1 cellular context compared by ENCODE assay signal in the genomic region with DNA sequence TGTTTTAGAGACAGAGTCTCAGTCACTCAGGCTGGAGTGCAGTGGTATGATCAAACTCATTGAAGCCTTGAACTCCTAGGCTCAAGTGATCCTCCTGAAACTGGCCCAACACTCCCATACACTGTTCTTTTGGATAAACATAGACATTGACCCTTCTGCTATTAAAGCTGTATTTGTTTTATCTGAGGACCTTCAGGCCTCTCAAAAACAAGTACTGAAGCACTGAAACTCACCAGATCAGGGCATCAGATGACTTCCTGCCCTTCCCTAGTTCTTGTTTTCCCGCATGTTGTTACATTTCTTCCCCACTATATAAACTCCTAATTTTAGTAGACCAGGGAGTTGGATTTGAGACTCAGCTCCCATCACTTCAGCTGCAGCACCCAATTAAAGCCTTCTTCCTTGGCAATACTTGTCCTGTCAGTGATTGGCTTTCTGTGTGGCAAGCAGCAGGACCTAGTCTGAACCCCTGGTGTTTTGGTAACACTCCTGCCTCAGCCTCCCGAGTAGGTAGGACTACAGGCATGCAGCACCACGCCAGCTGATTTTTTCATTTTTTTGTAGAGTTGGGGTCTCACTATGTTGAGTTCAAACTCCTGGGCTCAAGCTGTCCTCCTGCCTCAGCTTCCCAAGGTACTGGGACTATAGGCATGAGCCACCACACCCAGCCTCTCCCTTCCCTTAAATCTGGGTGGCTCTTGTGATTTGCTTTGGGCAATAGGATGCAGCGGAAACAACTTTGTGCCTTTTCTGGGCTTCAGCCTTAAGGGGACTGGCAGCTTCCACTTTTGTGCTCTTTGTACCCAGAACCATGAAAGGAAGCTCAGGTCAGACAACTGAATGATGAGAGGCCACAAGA.
TF ChIP-seq lines count a peak whose summit lies in the region.

No MANE protein-coding gene starts in this region.

TF ChIP-seq in HepG2, 621 proteins besides CTCF, POLR2A, EP300 and RAD21 (continued from another document and continues in another):
- no peak for TF ChIP-seq ATF7 (IDR thresholded peaks at IDR 0.05)
- TF ChIP-seq ATF7 (CRISPR knock-in tag; IDR thresholded peaks at IDR 0.05): 0 out of 2 replicates have a peak, but pooled peaks have one; percentile 19
- TF ChIP-seq, protein P1, sequence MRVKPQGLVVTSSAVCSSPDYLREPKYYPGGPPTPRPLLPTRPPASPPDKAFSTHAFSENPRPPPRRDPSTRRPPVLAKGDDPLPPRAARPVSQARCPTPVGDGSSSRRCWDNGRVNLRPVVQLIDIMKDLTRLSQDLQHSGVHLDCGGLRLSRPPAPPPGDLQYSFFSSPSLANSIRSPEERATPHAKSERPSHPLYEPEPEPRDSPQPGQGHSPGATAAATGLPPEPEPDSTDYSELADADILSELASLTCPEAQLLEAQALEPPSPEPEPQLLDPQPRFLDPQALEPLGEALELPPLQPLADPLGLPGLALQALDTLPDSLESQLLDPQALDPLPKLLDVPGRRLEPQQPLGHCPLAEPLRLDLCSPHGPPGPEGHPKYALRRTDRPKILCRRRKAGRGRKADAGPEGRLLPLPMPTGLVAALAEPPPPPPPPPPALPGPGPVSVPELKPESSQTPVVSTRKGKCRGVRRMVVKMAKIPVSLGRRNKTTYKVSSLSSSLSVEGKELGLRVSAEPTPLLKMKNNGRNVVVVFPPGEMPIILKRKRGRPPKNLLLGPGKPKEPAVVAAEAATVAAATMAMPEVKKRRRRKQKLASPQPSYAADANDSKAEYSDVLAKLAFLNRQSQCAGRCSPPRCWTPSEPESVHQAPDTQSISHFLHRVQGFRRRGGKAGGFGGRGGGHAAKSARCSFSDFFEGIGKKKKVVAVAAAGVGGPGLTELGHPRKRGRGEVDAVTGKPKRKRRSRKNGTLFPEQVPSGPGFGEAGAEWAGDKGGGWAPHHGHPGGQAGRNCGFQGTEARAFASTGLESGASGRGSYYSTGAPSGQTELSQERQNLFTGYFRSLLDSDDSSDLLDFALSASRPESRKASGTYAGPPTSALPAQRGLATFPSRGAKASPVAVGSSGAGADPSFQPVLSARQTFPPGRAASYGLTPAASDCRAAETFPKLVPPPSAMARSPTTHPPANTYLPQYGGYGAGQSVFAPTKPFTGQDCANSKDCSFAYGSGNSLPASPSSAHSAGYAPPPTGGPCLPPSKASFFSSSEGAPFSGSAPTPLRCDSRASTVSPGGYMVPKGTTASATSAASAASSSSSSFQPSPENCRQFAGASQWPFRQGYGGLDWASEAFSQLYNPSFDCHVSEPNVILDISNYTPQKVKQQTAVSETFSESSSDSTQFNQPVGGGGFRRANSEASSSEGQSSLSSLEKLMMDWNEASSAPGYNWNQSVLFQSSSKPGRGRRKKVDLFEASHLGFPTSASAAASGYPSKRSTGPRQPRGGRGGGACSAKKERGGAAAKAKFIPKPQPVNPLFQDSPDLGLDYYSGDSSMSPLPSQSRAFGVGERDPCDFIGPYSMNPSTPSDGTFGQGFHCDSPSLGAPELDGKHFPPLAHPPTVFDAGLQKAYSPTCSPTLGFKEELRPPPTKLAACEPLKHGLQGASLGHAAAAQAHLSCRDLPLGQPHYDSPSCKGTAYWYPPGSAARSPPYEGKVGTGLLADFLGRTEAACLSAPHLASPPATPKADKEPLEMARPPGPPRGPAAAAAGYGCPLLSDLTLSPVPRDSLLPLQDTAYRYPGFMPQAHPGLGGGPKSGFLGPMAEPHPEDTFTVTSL (CRISPR knock-in tag; IDR thresholded peaks at IDR 0.05; ENCODE audit: borderline replicate concordance): peak; percentile 90
- TF ChIP-seq, protein P2, sequence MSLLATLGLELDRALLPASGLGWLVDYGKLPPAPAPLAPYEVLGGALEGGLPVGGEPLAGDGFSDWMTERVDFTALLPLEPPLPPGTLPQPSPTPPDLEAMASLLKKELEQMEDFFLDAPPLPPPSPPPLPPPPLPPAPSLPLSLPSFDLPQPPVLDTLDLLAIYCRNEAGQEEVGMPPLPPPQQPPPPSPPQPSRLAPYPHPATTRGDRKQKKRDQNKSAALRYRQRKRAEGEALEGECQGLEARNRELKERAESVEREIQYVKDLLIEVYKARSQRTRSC (CRISPR knock-in tag; IDR thresholded peaks at IDR 0.05; ENCODE audit: low read depth): 0 out of 2 replicates have a peak, but pooled peaks have one; percentile 69
- 0 out of 2 replicates have a peak, but pooled peaks have one; percentile 40 for TF ChIP-seq RFXANK (CRISPR knock-in tag; IDR thresholded peaks at IDR 0.05)
- TF ChIP-seq, protein P3, sequence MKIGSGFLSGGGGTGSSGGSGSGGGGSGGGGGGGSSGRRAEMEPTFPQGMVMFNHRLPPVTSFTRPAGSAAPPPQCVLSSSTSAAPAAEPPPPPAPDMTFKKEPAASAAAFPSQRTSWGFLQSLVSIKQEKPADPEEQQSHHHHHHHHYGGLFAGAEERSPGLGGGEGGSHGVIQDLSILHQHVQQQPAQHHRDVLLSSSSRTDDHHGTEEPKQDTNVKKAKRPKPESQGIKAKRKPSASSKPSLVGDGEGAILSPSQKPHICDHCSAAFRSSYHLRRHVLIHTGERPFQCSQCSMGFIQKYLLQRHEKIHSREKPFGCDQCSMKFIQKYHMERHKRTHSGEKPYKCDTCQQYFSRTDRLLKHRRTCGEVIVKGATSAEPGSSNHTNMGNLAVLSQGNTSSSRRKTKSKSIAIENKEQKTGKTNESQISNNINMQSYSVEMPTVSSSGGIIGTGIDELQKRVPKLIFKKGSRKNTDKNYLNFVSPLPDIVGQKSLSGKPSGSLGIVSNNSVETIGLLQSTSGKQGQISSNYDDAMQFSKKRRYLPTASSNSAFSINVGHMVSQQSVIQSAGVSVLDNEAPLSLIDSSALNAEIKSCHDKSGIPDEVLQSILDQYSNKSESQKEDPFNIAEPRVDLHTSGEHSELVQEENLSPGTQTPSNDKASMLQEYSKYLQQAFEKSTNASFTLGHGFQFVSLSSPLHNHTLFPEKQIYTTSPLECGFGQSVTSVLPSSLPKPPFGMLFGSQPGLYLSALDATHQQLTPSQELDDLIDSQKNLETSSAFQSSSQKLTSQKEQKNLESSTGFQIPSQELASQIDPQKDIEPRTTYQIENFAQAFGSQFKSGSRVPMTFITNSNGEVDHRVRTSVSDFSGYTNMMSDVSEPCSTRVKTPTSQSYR (CRISPR knock-in tag; IDR thresholded peaks at IDR 0.05; ENCODE audit: borderline replicate concordance): no peak
- no peak for TF ChIP-seq ZNF138 (CRISPR knock-in tag; IDR thresholded peaks at IDR 0.05; ENCODE audit: low read depth)
- TF ChIP-seq ZNF773 (CRISPR knock-in tag; IDR thresholded peaks at IDR 0.05; ENCODE audit: borderline replicate concordance): no peak
- TF ChIP-seq KDM5B (CRISPR knock-in tag; IDR thresholded peaks at IDR 0.05; ENCODE audit: borderline replicate concordance): no peak
- TF ChIP-seq GATAD2A (CRISPR knock-in tag; IDR thresholded peaks at IDR 0.05): peak; percentile 72
- peak; percentile 91; the same call in 1 of the 2 replicates for TF ChIP-seq FOXJ3 (CRISPR knock-in tag; IDR thresholded peaks at IDR 0.05; ENCODE audit: borderline replicate concordance)
- peak; percentile 20; the same call in 1 of the 2 replicates for TF ChIP-seq ZMYM3 (CRISPR knock-in tag; IDR thresholded peaks at IDR 0.05)
- TF ChIP-seq ZNF747 (CRISPR knock-in tag; IDR thresholded peaks at IDR 0.05; ENCODE audit: borderline replicate concordance): peak; percentile 10; the same call in 1 of the 2 replicates
- no peak for TF ChIP-seq RFX3 (CRISPR knock-in tag; IDR thresholded peaks at IDR 0.05)
- peak; percentile 71; the same call in 1 of the 2 replicates for TF ChIP-seq ZGPAT (CRISPR knock-in tag; IDR thresholded peaks at IDR 0.05)
- TF ChIP-seq SOX5 (CRISPR knock-in tag; IDR thresholded peaks at IDR 0.05; ENCODE audit: borderline replicate concordance): peak; percentile 62; the same call in 1 of the 2 replicates
- peak; percentile 81 for TF ChIP-seq ZNF609 (CRISPR knock-in tag; IDR thresholded peaks at IDR 0.05; ENCODE audit: borderline replicate concordance)
- TF ChIP-seq, protein P4, sequence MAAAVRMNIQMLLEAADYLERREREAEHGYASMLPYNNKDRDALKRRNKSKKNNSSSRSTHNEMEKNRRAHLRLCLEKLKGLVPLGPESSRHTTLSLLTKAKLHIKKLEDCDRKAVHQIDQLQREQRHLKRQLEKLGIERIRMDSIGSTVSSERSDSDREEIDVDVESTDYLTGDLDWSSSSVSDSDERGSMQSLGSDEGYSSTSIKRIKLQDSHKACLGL (CRISPR knock-in tag; IDR thresholded peaks at IDR 0.05): no peak
- TF ChIP-seq JUN (CRISPR knock-in tag; IDR thresholded peaks at IDR 0.05): peak; percentile 39
- no peak for TF ChIP-seq TEAD2 (CRISPR knock-in tag; IDR thresholded peaks at IDR 0.05)
- peak; percentile 15; the same call in 1 of the 2 replicates for TF ChIP-seq ARID4A (CRISPR knock-in tag; IDR thresholded peaks at IDR 0.05; ENCODE audit: borderline replicate concordance)
- peak; percentile 78; the same call in 1 of the 2 replicates for TF ChIP-seq ZNF788 (CRISPR knock-in tag; IDR thresholded peaks at IDR 0.05; ENCODE audit: borderline replicate concordance)
- peak; percentile 86 for TF ChIP-seq RARA (CRISPR knock-in tag; IDR thresholded peaks at IDR 0.05)
- TF ChIP-seq, protein P5, sequence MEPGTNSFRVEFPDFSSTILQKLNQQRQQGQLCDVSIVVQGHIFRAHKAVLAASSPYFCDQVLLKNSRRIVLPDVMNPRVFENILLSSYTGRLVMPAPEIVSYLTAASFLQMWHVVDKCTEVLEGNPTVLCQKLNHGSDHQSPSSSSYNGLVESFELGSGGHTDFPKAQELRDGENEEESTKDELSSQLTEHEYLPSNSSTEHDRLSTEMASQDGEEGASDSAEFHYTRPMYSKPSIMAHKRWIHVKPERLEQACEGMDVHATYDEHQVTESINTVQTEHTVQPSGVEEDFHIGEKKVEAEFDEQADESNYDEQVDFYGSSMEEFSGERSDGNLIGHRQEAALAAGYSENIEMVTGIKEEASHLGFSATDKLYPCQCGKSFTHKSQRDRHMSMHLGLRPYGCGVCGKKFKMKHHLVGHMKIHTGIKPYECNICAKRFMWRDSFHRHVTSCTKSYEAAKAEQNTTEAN (CRISPR knock-in tag; conservative IDR thresholded peaks at IDR 0.05): 0 out of 2 replicates have a peak, but pooled peaks have one; percentile 21
- peak; percentile 71 for TF ChIP-seq BCL6 (CRISPR knock-in tag; IDR thresholded peaks at IDR 0.05)
- peak; percentile 44; the same call in 1 of the 2 replicates for TF ChIP-seq NCOR1 (IDR thresholded peaks at IDR 0.05; ENCODE audit: borderline replicate concordance, low read length)
- no peak for TF ChIP-seq ZNF589 (CRISPR knock-in tag; conservative IDR thresholded peaks at IDR 0.05)
